1 cellular context compared by ENCODE assay signal in genomic region chr3:160395297-160395696, GRCh38.
TF ChIP-seq lines count a peak whose summit lies in the region.

No MANE protein-coding gene starts in this region.

TF ChIP-seq in HepG2, 621 proteins besides CTCF, POLR2A, EP300 and RAD21 (continued from another document):
- TF ChIP-seq ZNF101 (CRISPR knock-in tag; IDR thresholded peaks at IDR 0.05; ENCODE audit: borderline replicate concordance, low read depth) (no peak), ZNF326 (CRISPR knock-in tag; IDR thresholded peaks at IDR 0.05; ENCODE audit: borderline replicate concordance) (no peak), YEATS2 (CRISPR knock-in tag; IDR thresholded peaks at IDR 0.05; ENCODE audit: borderline replicate concordance) (no peak), FOXJ3 (CRISPR knock-in tag; IDR thresholded peaks at IDR 0.05; ENCODE audit: borderline replicate concordance) (no peak), HNRNPK (IDR thresholded peaks at IDR 0.05; ENCODE audit: low read depth, low read length, poor library complexity, severe bottlenecking) (no peak), ZMYM2 (CRISPR knock-in tag; IDR thresholded peaks at IDR 0.05) (no peak)
